Comparison of ENCODE assay signal across 8 cellular contexts in genomic region chr19:42184401-42184861, GRCh38. TPM values are rescaled to one million over a fixed set of nuclear protein-coding genes. Genes with fewer than 3 reads are reported as not detected.
DNase-seq lines count a peak whose midpoint lies in the region; ATAC-seq and TF ChIP-seq lines count a peak whose summit lies in the region.

No MANE protein-coding gene starts in this region.

- intact Hi-C loops in activated T-helper 2 cell treated with anti-CD3 and anti-CD28 coated beads, Interferon-gamma antibody, Interleukin-2, Interleukin-4, amounts not matched to agents 10 μg/mL and 5 μg/mL and 100 μg/mL, durations not matched to agents 14 hours and 24 hours and 36 hours (cut with micrococcal nuclease) = loop anchor here (1.0 kb wide), 1 partner anchor 51 kb away; no protein-coding TSS in a partner anchor

- H3K9ac ChIP-seq in KMS-11 = no peak overlapping the region

- no peak overlapping the region for H3K4me2 ChIP-seq in KMS-11

- no peak overlapping the region for H3K4me3 ChIP-seq in KMS-11 (IDR thresholded peaks at IDR 0.05; ENCODE audit: insufficient read depth, low read depth, low read length)
- no peak overlapping the region for H3K4me3 ChIP-seq in fibroblast of villous mesenchyme (ENCODE audit: low read depth, low read length)
- no peak overlapping the region for H3K4me3 ChIP-seq in thoracic aorta

- no peaks in the 10 kb centered on the region for H4K20me1 ChIP-seq in KMS-11 (ENCODE audit: insufficient read depth)

- peaks cover 29% of the 10 kb centered on the region for H3K4me1 Mint-ChIP-seq in activated T-helper 2 cell treated with anti-CD3 and anti-CD28 coated beads, Interferon-gamma antibody, Interleukin-2, Interleukin-4, amounts not matched to agents 10 μg/mL and 5 μg/mL and 100 μg/mL, durations not matched to agents 14 hours and 24 hours and 36 hours (ENCODE audit: low read depth)

- TF ChIP-seq CTCF in KMS-11 (conservative IDR thresholded peaks at IDR 0.05; ENCODE audit: low read depth, low read length) (peak; percentile 99), fibroblast of villous mesenchyme (IDR thresholded peaks at IDR 0.05; ENCODE audit: insufficient read depth, low read depth, low read length) (peak; percentile 89), omental fat pad (IDR thresholded peaks at IDR 0.05) (peak in 2 of 3 donors; percentile 39 to 85), thoracic aorta (IDR thresholded peaks at IDR 0.05) (peak; percentile 80)

- H3K36me3 ChIP-seq in KMS-11 (ENCODE audit: insufficient read depth) (no peaks in the 10 kb centered on the region), thoracic aorta (no peaks in the 10 kb centered on the region)

- H2AFZ ChIP-seq in KMS-11 (ENCODE audit: low read depth) = no peak overlapping the region

- H3K36me3 Mint-ChIP-seq in activated T-helper 2 cell treated with anti-CD3 and anti-CD28 coated beads, Interferon-gamma antibody, Interleukin-2, Interleukin-4, amounts not matched to agents 10 μg/mL and 5 μg/mL and 100 μg/mL, durations not matched to agents 14 hours and 24 hours and 36 hours (ENCODE audit: low read depth) = no peaks in the 10 kb centered on the region

- no peak overlapping the region for H3K4me3 Mint-ChIP-seq in activated T-helper 2 cell treated with anti-CD3 and anti-CD28 coated beads, Interferon-gamma antibody, Interleukin-2, Interleukin-4, amounts not matched to agents 10 μg/mL and 5 μg/mL and 100 μg/mL, durations not matched to agents 14 hours and 24 hours and 36 hours (ENCODE audit: low read depth)

- peaks cover 14% of the 10 kb centered on the region for H3K27me3 Mint-ChIP-seq in activated T-helper 2 cell treated with anti-CD3 and anti-CD28 coated beads, Interferon-gamma antibody, Interleukin-2, Interleukin-4, amounts not matched to agents 10 μg/mL and 5 μg/mL and 100 μg/mL, durations not matched to agents 14 hours and 24 hours and 36 hours (ENCODE audit: low read depth)

- H3K9me3 Mint-ChIP-seq in activated T-helper 2 cell treated with anti-CD3 and anti-CD28 coated beads, Interferon-gamma antibody, Interleukin-2, Interleukin-4, amounts not matched to agents 10 μg/mL and 5 μg/mL and 100 μg/mL, durations not matched to agents 14 hours and 24 hours and 36 hours = no peaks in the 10 kb centered on the region

- H3K9me3 ChIP-seq in thoracic aorta = no peaks in the 10 kb centered on the region

- H3K27ac ChIP-seq in KMS-11 (no peak overlapping the region), thoracic aorta (no peak overlapping the region)

- DNase-seq in DMS 273 treated with DMSO at 0.1 percent for 48 hours (lab: John Stamatoyannopoulos, UW) (peak; percentile 37), RPMI7951 (ENCODE audit: low read depth) (peak; percentile 86), fibroblast of villous mesenchyme (ENCODE audit: low read depth) (peak; percentile 80), omental fat pad (ENCODE audit: low spot score) (peak; percentile 78), thoracic aorta (ENCODE audit: low spot score) (no peak)
- peak; percentile 56 for DNase-seq in activated T-helper 2 cell treated with anti-CD3 and anti-CD28 coated beads, Interferon-gamma antibody, Interleukin-2, Interleukin-4, amounts not matched to agents 10 μg/mL and 5 μg/mL and 100 μg/mL, durations not matched to agents 14 hours and 24 hours and 36 hours (ENCODE audit: low spot score)

- H3K27ac Mint-ChIP-seq in activated T-helper 2 cell treated with anti-CD3 and anti-CD28 coated beads, Interferon-gamma antibody, Interleukin-2, Interleukin-4, amounts not matched to agents 10 μg/mL and 5 μg/mL and 100 μg/mL, durations not matched to agents 14 hours and 24 hours and 36 hours = peak overlapping the region; percentile 56

- ATAC-seq in omental fat pad (ENCODE audit: low FRiP score) (peak; percentile 86), thoracic aorta (ENCODE audit: insufficient number of reproducible peaks, low FRiP score, low read depth) (no peak), GM21576 (IDR thresholded peaks at IDR 0.05; ENCODE audit: unreplicated experiment) (no peak)

- H3K79me2 ChIP-seq in KMS-11 (ENCODE audit: insufficient read depth, low read depth) = no peaks in the 10 kb centered on the region

- H3K4me1 ChIP-seq in KMS-11 (ENCODE audit: low read depth, poor library complexity, severe bottlenecking) (peaks cover 14% of the 10 kb centered on the region), thoracic aorta (ENCODE audit: control insufficient read depth in 1 of 2, low read depth in 2 of 2) (no peaks in the 10 kb centered on the region)

- H3K27me3 ChIP-seq in KMS-11 (ENCODE audit: insufficient read depth, low read depth) (peaks cover 56% of the 10 kb centered on the region), thoracic aorta (replicated peaks; ENCODE audit: insufficient read depth) (peaks cover 5% of the 10 kb centered on the region)

RNA-seq across cellular contexts. Expression of gene DEDD2, which starts 33.0 kb away (rescaled TPM):
- total RNA-seq in RPMI7951 (2014; rRNA removed; shearing (Covaris generic)) = 13.8 and 14.4 TPM in 2 replicates
- 32.1 and 33.6 TPM in 2 replicates for total RNA-seq in activated T-helper 2 cell treated with anti-CD3 and anti-CD28 coated beads, Interferon-gamma antibody, Interleukin-2, Interleukin-4, amounts not matched to agents 10 μg/mL and 5 μg/mL and 100 μg/mL, durations not matched to agents 14 hours and 24 hours and 36 hours
- 14.8 and 15.1 TPM in 2 replicates for total RNA-seq in fibroblast of villous mesenchyme
- total RNA-seq in omental fat pad = 10 to 100 TPM; 22.0 to 59.3 (median 29.9) TPM
- 10 to 100 TPM; 21.7 to 33.2 TPM for total RNA-seq in thoracic aorta

RNA-seq across cellular contexts. Expression of gene ZNF526, which starts 35.7 kb away (rescaled TPM):
- 7.2 and 7.3 TPM in 2 replicates for total RNA-seq in RPMI7951 (2014; rRNA removed; shearing (Covaris generic))
- 17.3 and 18.4 TPM in 2 replicates for total RNA-seq in activated T-helper 2 cell treated with anti-CD3 and anti-CD28 coated beads, Interferon-gamma antibody, Interleukin-2, Interleukin-4, amounts not matched to agents 10 μg/mL and 5 μg/mL and 100 μg/mL, durations not matched to agents 14 hours and 24 hours and 36 hours
- total RNA-seq in fibroblast of villous mesenchyme (14.8 and 20.3 TPM in 2 replicates), omental fat pad (1 to 10 TPM; 3.2 to 7.6 (median 5.7) TPM), thoracic aorta (10 to 100 TPM in 1 of 2 donors, 1 to 10 TPM in 1; 7.9 to 10.3 TPM)

RNA-seq across cellular contexts. Expression of gene POU2F2, which starts 52.2 kb away (rescaled TPM):
- 2.0 and 2.4 TPM in 2 replicates for total RNA-seq in RPMI7951 (2014; rRNA removed; shearing (Covaris generic))
- total RNA-seq in activated T-helper 2 cell treated with anti-CD3 and anti-CD28 coated beads, Interferon-gamma antibody, Interleukin-2, Interleukin-4, amounts not matched to agents 10 μg/mL and 5 μg/mL and 100 μg/mL, durations not matched to agents 14 hours and 24 hours and 36 hours = 48.6 and 49.5 TPM in 2 replicates
- 1.3 and 1.9 TPM in 2 replicates for total RNA-seq in fibroblast of villous mesenchyme
- total RNA-seq in omental fat pad = 1 to 10 TPM in 3 of 4 donors, under 1 TPM in 1; 0.56 to 3.2 (median 1.5) TPM
- 1 to 10 TPM in 1 of 2 donors, under 1 TPM in 1; 0.85 to 5.8 TPM for total RNA-seq in thoracic aorta

RNA-seq across cellular contexts. Expression of gene GSK3A, which starts 58.0 kb away (rescaled TPM):
- total RNA-seq in RPMI7951 (2014; rRNA removed; shearing (Covaris generic)) = 26.7 and 30.2 TPM in 2 replicates
- total RNA-seq in activated T-helper 2 cell treated with anti-CD3 and anti-CD28 coated beads, Interferon-gamma antibody, Interleukin-2, Interleukin-4, amounts not matched to agents 10 μg/mL and 5 μg/mL and 100 μg/mL, durations not matched to agents 14 hours and 24 hours and 36 hours = 48.0 and 52.4 TPM in 2 replicates
- total RNA-seq in fibroblast of villous mesenchyme = 16.8 and 21.2 TPM in 2 replicates
- total RNA-seq in omental fat pad = 10 to 100 TPM; 16.9 to 32.3 (median 20.0) TPM
- 10 to 100 TPM; 23.7 to 26.9 TPM for total RNA-seq in thoracic aorta
